2 cellular contexts compared by ENCODE assay signal in genomic region chr14:53409974-53410373, GRCh38.
TF ChIP-seq lines count a peak whose summit lies in the region.

No MANE protein-coding gene starts in this region.

TF ChIP-seq in IMR-90, 13 proteins besides CTCF, POLR2A, EP300 and RAD21:
- TF ChIP-seq MAFK (IDR thresholded peaks at IDR 0.05; ENCODE audit: low read depth, low read length): no peak
- TF ChIP-seq RCOR1 (IDR thresholded peaks at IDR 0.05; ENCODE audit: insufficient replicate concordance, low read length): no peak
- no peak for TF ChIP-seq SMC3 (IDR thresholded peaks at IDR 0.05; ENCODE audit: low read depth, low read length)
- no peak for TF ChIP-seq BHLHE40 (IDR thresholded peaks at IDR 0.05; ENCODE audit: low read depth, low read length)
- no peak for TF ChIP-seq FOS (IDR thresholded peaks at IDR 0.05; ENCODE audit: low read depth, low read length)
- no peak for TF ChIP-seq MAZ (IDR thresholded peaks at IDR 0.05; ENCODE audit: borderline replicate concordance, low read depth, low read length)
- TF ChIP-seq CHD1 (IDR thresholded peaks at IDR 0.05; ENCODE audit: low read depth, low read length): no peak
- TF ChIP-seq MXI1 (IDR thresholded peaks at IDR 0.05; ENCODE audit: borderline replicate concordance, low read depth, low read length): no peak
- TF ChIP-seq NFE2L2 (IDR thresholded peaks at IDR 0.05; ENCODE audit: low read depth, low read length): no peak
- TF ChIP-seq, protein P1, sequence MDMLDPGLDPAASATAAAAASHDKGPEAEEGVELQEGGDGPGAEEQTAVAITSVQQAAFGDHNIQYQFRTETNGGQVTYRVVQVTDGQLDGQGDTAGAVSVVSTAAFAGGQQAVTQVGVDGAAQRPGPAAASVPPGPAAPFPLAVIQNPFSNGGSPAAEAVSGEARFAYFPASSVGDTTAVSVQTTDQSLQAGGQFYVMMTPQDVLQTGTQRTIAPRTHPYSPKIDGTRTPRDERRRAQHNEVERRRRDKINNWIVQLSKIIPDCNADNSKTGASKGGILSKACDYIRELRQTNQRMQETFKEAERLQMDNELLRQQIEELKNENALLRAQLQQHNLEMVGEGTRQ (IDR thresholded peaks at IDR 0.05; ENCODE audit: low read depth, low read length): no peak
- TF ChIP-seq CEBPB (IDR thresholded peaks at IDR 0.05; ENCODE audit: low read depth, low read length): no peak
- no peak for TF ChIP-seq RFX5 (IDR thresholded peaks at IDR 0.05; ENCODE audit: low read depth, low read length)
- TF ChIP-seq ELK1 (IDR thresholded peaks at IDR 0.05; ENCODE audit: borderline replicate concordance, low read depth, low read length): no peak
TF ChIP-seq in IMR-90: peak in this region for 0.

TF ChIP-seq in H1, 55 proteins besides CTCF, POLR2A, EP300 and RAD21:
- TF ChIP-seq RXRA (IDR thresholded peaks at IDR 0.05; ENCODE audit: insufficient read depth, low read depth, low read length) (no peak), ATF2 (IDR thresholded peaks at IDR 0.05; ENCODE audit: low read length) (no peak), EZH2 (IDR thresholded peaks at IDR 0.05; ENCODE audit: low read depth, low read length, severe bottlenecking) (no peak)
